ENCODE assay signal across 8 cellular contexts in genomic region chr2:8837795-8838140, GRCh38. TPM values are rescaled to one million over a fixed set of nuclear protein-coding genes. Genes with fewer than 3 reads are reported as not detected.
A peak's percentile ranks its signal among the peaks of the same experiment; 100 is the strongest.
DNase-seq lines count a peak whose midpoint lies in the region; ATAC-seq and TF ChIP-seq lines count a peak whose summit lies in the region.

No MANE protein-coding gene starts in this region.

- H3K27me3 Mint-ChIP-seq in CD4-positive, alpha-beta memory T cell = peaks cover 0 to 1% of the 10 kb centered on the region in 2 donors
- H3K27me3 Mint-ChIP-seq in dendritic cell treated with granulocyte-macrophage colony-stimulating factor and Interleukin-4, amounts not matched to agents 40 ng/mL and 50 ng/mL, for 4 days = no peaks in the 10 kb centered on the region
- H3K27me3 Mint-ChIP-seq in neural progenitor cell (ENCODE audit: insufficient read depth, low read depth) = peaks cover under 1% of the 10 kb centered on the region

- intact Hi-C loops in CD4-positive, alpha-beta memory T cell (cut with micrococcal nuclease) = loop anchor here (5.0 to 10.0 kb wide), 4 partner anchors 155 to 1610 kb away; partner anchors contain the start of genes ID2, MBOAT2 and ODC1
- intact Hi-C loops in dendritic cell treated with granulocyte-macrophage colony-stimulating factor and Interleukin-4, amounts not matched to agents 40 ng/mL and 50 ng/mL, for 4 days (cut with micrococcal nuclease) = loop anchor here (10.0 kb wide), 1 partner anchor 787 kb away; no protein-coding TSS in a partner anchor

- H3K27me3 ChIP-seq in CD4-positive, alpha-beta memory T cell (ENCODE audit: insufficient read depth, low read length) = no peaks in the 10 kb centered on the region
- H3K27me3 ChIP-seq in neural progenitor cell = no peaks in the 10 kb centered on the region

- H2AFZ ChIP-seq in neural progenitor cell (replicated peaks) = no peak overlapping the region

- peaks cover 33% of the 10 kb centered on the region for H3K79me2 ChIP-seq in neural progenitor cell (ENCODE audit: low read depth)

- peak in 1 of 5 donors; percentile 45 for DNase-seq in CD4-positive, alpha-beta memory T cell
- DNase-seq in neural progenitor cell (ENCODE audit: low spot score) (no peak), globus pallidus (ENCODE audit: low spot score) (no peak), SKM-1 treated with dmso at 0.1 percent for 144 hours (lab: John Stamatoyannopoulos, UW; ENCODE audit: unreplicated experiment) (no peak), SK-N-DZ (ENCODE audit: low spot score) (no peak)

- peak overlapping the region; percentile 93 for H3K4me2 ChIP-seq in neural progenitor cell

- no peaks in the 10 kb centered on the region for H3K9me3 Mint-ChIP-seq in CD4-positive, alpha-beta memory T cell
- H3K9me3 Mint-ChIP-seq in dendritic cell treated with granulocyte-macrophage colony-stimulating factor and Interleukin-4, amounts not matched to agents 40 ng/mL and 50 ng/mL, for 4 days = no peaks in the 10 kb centered on the region
- H3K9me3 Mint-ChIP-seq in neural progenitor cell = peaks cover 2% of the 10 kb centered on the region

- no peak overlapping the region for H3K27ac ChIP-seq in CD4-positive, alpha-beta memory T cell (ENCODE audit: low read depth, low read length)
- H3K27ac ChIP-seq in neural progenitor cell = no peak overlapping the region

- H3K4me3 ChIP-seq in CD4-positive, alpha-beta memory T cell (ENCODE audit: low read length in 2 of 2) = no peak overlapping the region
- peak overlapping the region; percentile 98 for H3K4me3 ChIP-seq in neural progenitor cell

- peaks cover 0 to 5% of the 10 kb centered on the region in 2 donors for H3K36me3 Mint-ChIP-seq in CD4-positive, alpha-beta memory T cell
- H3K36me3 Mint-ChIP-seq in dendritic cell treated with granulocyte-macrophage colony-stimulating factor and Interleukin-4, amounts not matched to agents 40 ng/mL and 50 ng/mL, for 4 days (ENCODE audit: low read depth) = peaks cover 20% of the 10 kb centered on the region
- no peaks in the 10 kb centered on the region for H3K36me3 Mint-ChIP-seq in neural progenitor cell

- no peaks in the 10 kb centered on the region for H3F3A ChIP-seq in neural progenitor cell (ENCODE audit: low read depth)

- H3K27ac Mint-ChIP-seq in CD4-positive, alpha-beta memory T cell = peak overlapping the region in 2 of 7 donors; percentile 48 to 87
- peak overlapping the region; percentile 98 for H3K27ac Mint-ChIP-seq in dendritic cell treated with granulocyte-macrophage colony-stimulating factor and Interleukin-4, amounts not matched to agents 40 ng/mL and 50 ng/mL, for 4 days
- H3K27ac Mint-ChIP-seq in neural progenitor cell = no peak overlapping the region

- ATAC-seq in HG03457 (IDR thresholded peaks at IDR 0.05; ENCODE audit: unreplicated experiment) (peak; percentile 8), HG02759 (IDR thresholded peaks at IDR 0.05; ENCODE audit: unreplicated experiment) (no peak)

- POLR2A ChIA-PET in CD4-positive, alpha-beta memory T cell (lab: Charles Lee; ENCODE audit: partially characterized antibody) = interaction anchor here (0.7 to 2.3 kb wide), 2 partner anchors 17 to 155 kb away, joined by 4 to 8 read pairs; partner anchors contain the start of gene ID2

- no peaks in the 10 kb centered on the region for H3K9me3 ChIP-seq in CD4-positive, alpha-beta memory T cell (ENCODE audit: control insufficient read depth in 1 of 2, low read length in 2 of 2)
- H3K9me3 ChIP-seq in neural progenitor cell (ENCODE audit: low read depth) = no peaks in the 10 kb centered on the region

- TF ChIP-seq CTCF in neural progenitor cell (IDR thresholded peaks at IDR 0.05) = no peak

- no peak overlapping the region for H3K9ac ChIP-seq in neural progenitor cell

- peaks cover 13% of the 10 kb centered on the region for H4K20me1 ChIP-seq in neural progenitor cell (ENCODE audit: low read depth)

- peaks cover 31 to 57% (median 42%) of the 10 kb centered on the region in 4 donors for H3K4me1 Mint-ChIP-seq in CD4-positive, alpha-beta memory T cell
- H3K4me1 Mint-ChIP-seq in dendritic cell treated with granulocyte-macrophage colony-stimulating factor and Interleukin-4, amounts not matched to agents 40 ng/mL and 50 ng/mL, for 4 days (ENCODE audit: low read depth) = peaks cover 51% of the 10 kb centered on the region
- peaks cover 11% of the 10 kb centered on the region for H3K4me1 Mint-ChIP-seq in neural progenitor cell

- CTCF ChIA-PET in CD4-positive, alpha-beta memory T cell (lab: Charles Lee; ENCODE audit: partially characterized antibody) = no interaction called here

- H3K4me3 Mint-ChIP-seq in CD4-positive, alpha-beta memory T cell = peak overlapping the region; percentile 68 to 100 (median 100)
- H3K4me3 Mint-ChIP-seq in dendritic cell treated with granulocyte-macrophage colony-stimulating factor and Interleukin-4, amounts not matched to agents 40 ng/mL and 50 ng/mL, for 4 days = peak overlapping the region; percentile 45
- H3K4me3 Mint-ChIP-seq in neural progenitor cell = peak overlapping the region; percentile 99

- peaks cover 38% of the 10 kb centered on the region for H3K4me1 ChIP-seq in CD4-positive, alpha-beta memory T cell (ENCODE audit: insufficient read depth, low read length)
- H3K4me1 ChIP-seq in neural progenitor cell = no peaks in the 10 kb centered on the region

- H3K36me3 ChIP-seq in CD4-positive, alpha-beta memory T cell (ENCODE audit: insufficient read depth, low read length) = no peaks in the 10 kb centered on the region
- H3K36me3 ChIP-seq in neural progenitor cell = no peaks in the 10 kb centered on the region

RNA-seq across cellular contexts. Expression of gene KIDINS220, which starts 0.4 kb away (rescaled TPM):
- total RNA-seq in CD4-positive, alpha-beta memory T cell = 10 to 100 TPM; 52.0 to 52.3 TPM
- polyA plus RNA-seq in CD4-positive, alpha-beta memory T cell = 10 to 100 TPM; 15.0 to 27.5 TPM
- total RNA-seq in neural progenitor cell (ENCODE audit: low replicate concordance) = 45.2 and 56.1 TPM in 2 replicates
- polyA plus RNA-seq in SK-N-DZ (2014; cell fraction: cytosol; rRNA removed) = 25.7 and 29.5 TPM in 2 replicates
- 28.2 and 34.4 TPM in 2 replicates for polyA plus RNA-seq in SK-N-DZ (2014; cell fraction: nucleus; rRNA removed)

Comparison
In these comparisons a context has a peak if more than half of its experiments do, and no peak if none do; other contexts are left out.
1. H3K4me3 Mint-ChIP-seq: peak in every context shown above with its lines; median percentile 100 in CD4-positive, alpha-beta memory T cell; 99 in neural progenitor cell; 45 in dendritic cell treated with granulocyte-macrophage colony-stimulating factor and Interleukin-4, amounts not matched to agents 40 ng/mL and 50 ng/mL, for 4 days.